8 cellular contexts compared by ENCODE assay signal in genomic region chr4:175947117-175947722, GRCh38.
DNase-seq lines count a peak whose midpoint lies in the region; ATAC-seq and TF ChIP-seq lines count a peak whose summit lies in the region.

No MANE protein-coding gene starts in this region.

- DNase-seq in NCI-H510A treated with DMSO at 0.1 percent for 48 hours (lab: John Stamatoyannopoulos, UW) (peak; percentile 20), NCI-H510A (lab: John Stamatoyannopoulos, UW) (no peak), cardiac fibroblast (ENCODE audit: low read depth in 2 of 2) (peak; percentile 55 to 62), nephron progenitor cell (no peak), COR-L47 (lab: John Stamatoyannopoulos, UW) (no peak), MG63 (no peak)

- H3K9me3 ChIP-seq in Loucy (ENCODE audit: insufficient read depth, low read depth, low read length) (no peaks in the 10 kb centered on the region), MG63 (no peaks in the 10 kb centered on the region)

- H3K4me3 Mint-ChIP-seq in nephron progenitor cell = no peak overlapping the region

- H3K27me3 Mint-ChIP-seq in nephron progenitor cell (ENCODE audit: low read depth, poor library complexity) = no peaks in the 10 kb centered on the region

- H3K36me3 ChIP-seq in Loucy (ENCODE audit: insufficient read depth, low read length) (no peaks in the 10 kb centered on the region), MG63 (no peaks in the 10 kb centered on the region)

- no peaks in the 10 kb centered on the region for H3K36me3 Mint-ChIP-seq in nephron progenitor cell (ENCODE audit: low read depth)

- no peaks in the 10 kb centered on the region for H4K20me1 ChIP-seq in Loucy (ENCODE audit: insufficient read depth, low read length, poor library complexity, severe bottlenecking)

- H3K27ac Mint-ChIP-seq in nephron progenitor cell = no peak overlapping the region

- H3K9me3 Mint-ChIP-seq in nephron progenitor cell = no peaks in the 10 kb centered on the region

- no peaks in the 10 kb centered on the region for H3K9me2 ChIP-seq in Loucy (replicated peaks; ENCODE audit: low read depth, low read length)

- H3F3A ChIP-seq in Loucy (ENCODE audit: low read depth) = no peaks in the 10 kb centered on the region

- no peaks in the 10 kb centered on the region for H3K4me1 ChIP-seq in Loucy (ENCODE audit: insufficient read depth, low read length, poor library complexity, severe bottlenecking)

- H3K79me2 ChIP-seq in Loucy (ENCODE audit: insufficient read depth, low read length) = no peaks in the 10 kb centered on the region

- H3K4me3 ChIP-seq in Loucy (ENCODE audit: low read length, poor library complexity, severe bottlenecking) = peak overlapping the region; percentile 12
- no peak overlapping the region for H3K4me3 ChIP-seq in cardiac fibroblast (replicated peaks in 1 of 2; ENCODE audit: low read depth in 2 of 2, low read length in 2 of 2)
- H3K4me3 ChIP-seq in MG63 = no peak overlapping the region

- H2AFZ ChIP-seq in Loucy (ENCODE audit: low read length) = no peak overlapping the region

- peak overlapping the region; percentile 55 for H3K4me2 ChIP-seq in Loucy (ENCODE audit: low read depth, low read length, poor library complexity, severe bottlenecking)

- no peak overlapping the region for H3K9ac ChIP-seq in Loucy (ENCODE audit: low read depth, low read length, poor library complexity, severe bottlenecking)

- no peaks in the 10 kb centered on the region for H3K4me1 Mint-ChIP-seq in nephron progenitor cell

- H3K27me3 ChIP-seq in Loucy (ENCODE audit: insufficient read depth, low read length, poor library complexity, severe bottlenecking) (no peaks in the 10 kb centered on the region), MG63 (peaks cover 32% of the 10 kb centered on the region)

- ATAC-seq in GM18520 (IDR thresholded peaks at IDR 0.05; ENCODE audit: unreplicated experiment) = no peak

- TF ChIP-seq CTCF in Loucy (conservative IDR thresholded peaks at IDR 0.05; ENCODE audit: low read length) = peak; percentile 58
- peak; percentile 54 for TF ChIP-seq CTCF in cardiac fibroblast (IDR thresholded peaks at IDR 0.05; ENCODE audit: low read depth, low read length)
- peak; percentile 75 for TF ChIP-seq CTCF in nephron progenitor cell (IDR thresholded peaks at IDR 0.05)

Comparison
In these comparisons a context has a peak if more than half of its experiments do, and no peak if none do; other contexts are left out.
1. DNase-seq: peak in NCI-H510A treated with DMSO at 0.1 percent for 48 hours (single experiment) and cardiac fibroblast (2 of 2); none in NCI-H510A (single experiment), nephron progenitor cell (single experiment), COR-L47 (single experiment) and MG63 (single experiment).
2. Peak in every context shown above with its lines, with median percentiles within 50 percentile points of each other: CTCF ChIP-seq.